17 cellular contexts compared by ENCODE assay signal in genomic region chr5:36170869-36171424, GRCh38. TPM values are rescaled to one million over a fixed set of nuclear protein-coding genes. Genes with fewer than 3 reads are reported as not detected.
A peak's percentile ranks its signal among the peaks of the same experiment; 100 is the strongest.
DNase-seq lines count a peak whose midpoint lies in the region; ATAC-seq, FAIRE-seq and TF ChIP-seq lines count a peak whose summit lies in the region.
"Had no signal": no experiment of that assay in that cellular context is flagged by ENCODE, and none has a peak within 500 bp of the region (broad histone marks: within the 10 kb centered on the region; RNA-seq: fewer than 3 reads in every experiment).

No MANE protein-coding gene starts in this region.

- H3K4me3 ChIP-seq in left ventricle myocardium inferior = no peak overlapping the region
- no peak overlapping the region for H3K4me3 ChIP-seq in K562
- H3K4me3 ChIP-seq in HepG2 (replicated peaks in 1 of 3; ENCODE audit: insufficient read depth in 1 of 3, low read depth in 2 of 3, low read length in 3 of 3) = no peak overlapping the region
- no peak overlapping the region for H3K4me3 ChIP-seq in PC-9
- H3K4me3 ChIP-seq in thyroid gland (replicated peaks in 1 of 3) = no peak overlapping the region
- H3K4me3 ChIP-seq: BLaER1 treated with 17β-estradiol and CSF1 and Interleukin-3, amounts not matched to agents 10 nM and 100 nM; GM12878; GM23338 had no signal

- POLR2A ChIA-PET in K562 (lab: Yijun Ruan, JAX) = no interaction called here
- POLR2A ChIA-PET in HepG2 (lab: Yijun Ruan, JAX) = no interaction called here
- POLR2A ChIA-PET in RWPE1 (lab: Yijun Ruan, JAX; ENCODE audit: low non-redundant PET) = no interaction called here
- POLR2A ChIA-PET in PC-9 (lab: Charles Lee; ENCODE audit: unreplicated experiment) = no interaction called here

- H3K9me1 ChIP-seq in K562 (ENCODE audit: control insufficient read depth, insufficient read depth, low read length) = no peaks in the 10 kb centered on the region

- H4K20me1 ChIP-seq in K562 (replicated peaks; ENCODE audit: control insufficient read depth, insufficient read depth, low read length) = no peaks in the 10 kb centered on the region
- no peaks in the 10 kb centered on the region for H4K20me1 ChIP-seq in HepG2 (ENCODE audit: insufficient read depth, low read length)
- no peaks in the 10 kb centered on the region; the same call in 1 of the 2 replicates for H4K20me1 ChIP-seq in PC-9 (ENCODE audit: insufficient read depth)
- H4K20me1 ChIP-seq: BLaER1 treated with 17β-estradiol and CSF1 and Interleukin-3, amounts not matched to agents 10 nM and 100 nM had no signal

- in situ Hi-C loops in K562 (cut with MboI) = no loop called here
- in situ Hi-C loops in HepG2 (cut with HindIII; ENCODE audit: extremely low pct_ligation_motif_present, low pct_unique_long_range_greater_than_20kb) = no loop called here

- H3K4me2 ChIP-seq in K562 (ENCODE audit: insufficient read depth, low read length) = no peak overlapping the region
- no peak overlapping the region for H3K4me2 ChIP-seq in HepG2 (ENCODE audit: low read depth, low read length)
- no peak overlapping the region for H3K4me2 ChIP-seq in PC-9
- H3K4me2 ChIP-seq: GM23338 had no signal

- H3K4me1 ChIP-seq in left ventricle myocardium inferior (no peaks in the 10 kb centered on the region), K562 (replicated peaks in 1 of 2; ENCODE audit: control insufficient read depth in 2 of 2, insufficient read depth in 2 of 2, low read length in 2 of 2) (no peaks in the 10 kb centered on the region), HepG2 (ENCODE audit: insufficient read depth, low read length) (peaks cover 12% of the 10 kb centered on the region), PC-9 (replicated peaks; ENCODE audit: insufficient read depth) (no peaks in the 10 kb centered on the region), thyroid gland (no peaks in the 10 kb centered on the region)

- FAIRE-seq in K562 (lab: Jason Lieb, UNC) (no peak), HepG2 (lab: Jason Lieb, UNC) (no peak)
- FAIRE-seq: GM12878 had no signal

- intact Hi-C loops in Right ventricle myocardium superior (cut with DNase I) (no loop called here), left ventricle myocardium inferior (cut with micrococcal nuclease) (no loop called here), K562 (cut with micrococcal nuclease) (loop anchor here (10.0 kb wide), 2 partner anchors 206 to 224 kb away; no protein-coding TSS in a partner anchor), HepG2 (cut with micrococcal nuclease; ENCODE audit: unreplicated experiment) (no loop called here), PC-9 (cut with micrococcal nuclease; ENCODE audit: unreplicated experiment) (no loop called here), thyroid gland (cut with DNase I) (no loop called here)

- H3K9me2 ChIP-seq in PC-9 (ENCODE audit: insufficient read depth) = no peaks in the 10 kb centered on the region

- TF ChIP-seq POLR2A in K562 (conservative IDR thresholded peaks at IDR 0.05) (no peak), HepG2 (IDR thresholded peaks at IDR 0.05; ENCODE audit: insufficient read depth in 1 of 2, low read depth in 2 of 2, low read length in 2 of 2) (no peak), thyroid gland (IDR thresholded peaks at IDR 0.05) (no peak)

- TF ChIP-seq CTCF in left ventricle myocardium inferior (IDR thresholded peaks at IDR 0.05; ENCODE audit: borderline replicate concordance) = no peak
- no peak for TF ChIP-seq CTCF in K562 (IDR thresholded peaks at IDR 0.05 in 2 of 3, conservative IDR thresholded peaks at IDR 0.05 in 1 of 3; ENCODE audit: insufficient read depth in 2 of 3, low read depth in 1 of 3, low read length in 3 of 3)
- no peak for TF ChIP-seq CTCF in HepG2 (CRISPR knock-in tag; IDR thresholded peaks at IDR 0.05)
- TF ChIP-seq CTCF in RWPE1 (conservative IDR thresholded peaks at IDR 0.05; ENCODE audit: low read depth) = no peak
- no peak for TF ChIP-seq CTCF in PC-9 (conservative IDR thresholded peaks at IDR 0.05)
- TF ChIP-seq CTCF in thyroid gland (IDR thresholded peaks at IDR 0.05) = no peak

- TF ChIP-seq RAD21 in K562 (CRISPR knock-in tag; conservative IDR thresholded peaks at IDR 0.05 in 1 of 2, IDR thresholded peaks at IDR 0.05 in 1 of 2) (no peak), HepG2 (CRISPR knock-in tag; IDR thresholded peaks at IDR 0.05) (no peak)

- DNase-seq in Right ventricle myocardium superior (no peak), left ventricle myocardium inferior (no peak), K562 (ENCODE audit: extremely low read depth in 1 of 4, low spot score in 3 of 4) (no peak), HepG2 (ENCODE audit: low spot score) (no peak), RWPE1 (ENCODE audit: low spot score) (no peak), PC-9 (no peak), thyroid gland (no peak)
- DNase-seq: 8988T; ACHN; Calu3; CD4-positive, CD25-positive, alpha-beta regulatory T cell; DMS79; H7; KG1 had no signal

- H3K36me3 ChIP-seq in left ventricle myocardium inferior (peaks cover 93% of the 10 kb centered on the region), K562 (ENCODE audit: control insufficient read depth, insufficient read depth, low read length) (peaks cover 97% of the 10 kb centered on the region), HepG2 (replicated peaks in 1 of 2; ENCODE audit: control insufficient read depth in 1 of 2, insufficient read depth in 2 of 2, low read length in 2 of 2) (peaks cover 26 to 86% of the 10 kb centered on the region in 2 experiments), PC-9 (ENCODE audit: low read depth) (peaks cover 68% of the 10 kb centered on the region), thyroid gland (peaks cover 0 to 38% of the 10 kb centered on the region in 2 donors)

- TF ChIP-seq EP300 in K562 (IDR thresholded peaks at IDR 0.05; ENCODE audit: low read length) (no peak), HepG2 (IDR thresholded peaks at IDR 0.05; ENCODE audit: low read depth in 2 of 2, low read length in 2 of 2) (no peak), HepG2 (CRISPR knock-in tag; IDR thresholded peaks at IDR 0.05; ENCODE audit: borderline replicate concordance) (no peak)

- H3K79me2 ChIP-seq in K562 (ENCODE audit: control insufficient read depth, insufficient read depth, low read length) (no peaks in the 10 kb centered on the region), HepG2 (ENCODE audit: insufficient read depth, low read length) (no peaks in the 10 kb centered on the region), PC-9 (ENCODE audit: low read depth) (no peaks in the 10 kb centered on the region)

- WGBS in K562 (ENCODE audit: insufficient coverage, low coverage, missing lambda C conversion rate) = 78% methylated on average over 5 of the region's 5 CpGs
- 97% methylated on average over 5 of the region's 5 CpGs for WGBS in HepG2 (ENCODE audit: low lambda C conversion rate)
- WGBS in thyroid gland, 2 donors = 91 to 93% methylated on average over 5 of the region's 5 CpGs

- no peaks in the 10 kb centered on the region for H3K27me3 ChIP-seq in left ventricle myocardium inferior (ENCODE audit: low read depth)
- H3K27me3 ChIP-seq in K562 (ENCODE audit: control insufficient read depth in 2 of 2, insufficient read depth in 2 of 2, low read length in 2 of 2) = no peaks in the 10 kb centered on the region
- no peaks in the 10 kb centered on the region for H3K27me3 ChIP-seq in HepG2 (ENCODE audit: control insufficient read depth in 1 of 2, insufficient read depth in 2 of 2, low read length in 2 of 2)
- H3K27me3 ChIP-seq in PC-9 (ENCODE audit: insufficient read depth, low read depth) = no peaks in the 10 kb centered on the region
- H3K27me3 ChIP-seq in thyroid gland = no peaks in the 10 kb centered on the region
- H3K27me3 ChIP-seq: BLaER1 treated with 17β-estradiol and CSF1 and Interleukin-3, amounts not matched to agents 10 nM and 100 nM had no signal

- H3K9ac ChIP-seq in K562 (ENCODE audit: insufficient read depth in 1 of 2, low read depth in 2 of 2, low read length in 2 of 2) (no peak overlapping the region), HepG2 (ENCODE audit: insufficient read depth, low read depth, low read length) (no peak overlapping the region)

- no peaks in the 10 kb centered on the region for H3K9me3 ChIP-seq in left ventricle myocardium inferior (replicated peaks)
- H3K9me3 ChIP-seq in K562 (replicated peaks; ENCODE audit: control insufficient read depth, insufficient read depth, low read depth, low read length) = no peaks in the 10 kb centered on the region
- no peaks in the 10 kb centered on the region for H3K9me3 ChIP-seq in HepG2 (ENCODE audit: low read length)
- no peaks in the 10 kb centered on the region for H3K9me3 ChIP-seq in PC-9 (ENCODE audit: insufficient read depth, low read depth)
- H3K9me3 ChIP-seq in thyroid gland = no peaks in the 10 kb centered on the region
- H3K9me3 ChIP-seq: BLaER1 treated with 17β-estradiol and CSF1 and Interleukin-3, amounts not matched to agents 10 nM and 100 nM had no signal

- H3K27ac ChIP-seq in left ventricle myocardium inferior (replicated peaks) (no peak overlapping the region), K562 (ENCODE audit: extremely low read depth, low read depth, low read length) (no peak overlapping the region), HepG2 (ENCODE audit: extremely low read length, insufficient read depth, low read length) (no peak overlapping the region), RWPE1 (no peak overlapping the region), PC-9 (no peak overlapping the region), thyroid gland (no peak overlapping the region)
- H3K27ac ChIP-seq: BLaER1 treated with 17β-estradiol and CSF1 and Interleukin-3, amounts not matched to agents 10 nM and 100 nM had no signal

- ATAC-seq in Right ventricle myocardium superior (ENCODE audit: poor library complexity) (peak; percentile 39), K562 (no peak), HepG2 (no peak)
- ATAC-seq: GM12878, GM23338 had no signal

- no peaks in the 10 kb centered on the region for H3F3A ChIP-seq in PC-9 (ENCODE audit: insufficient read depth, low read depth)

- no peak overlapping the region for H2AFZ ChIP-seq in K562 (ENCODE audit: low read depth, low read length)
- H2AFZ ChIP-seq in HepG2 (ENCODE audit: low read length) = no peak overlapping the region
- no peak overlapping the region for H2AFZ ChIP-seq in PC-9
- H2AFZ ChIP-seq: GM23338 had no signal

- BruUV-seq in K562 (replicated peaks; lab: Mats Ljungman, UMichigan) (no TSS peak), HepG2 (replicated peaks; lab: Mats Ljungman, UMichigan) (no TSS peak), PC-9 (replicated peaks; lab: Mats Ljungman, UMichigan) (no TSS peak)

- CTCF ChIA-PET in K562 (lab: Yijun Ruan, JAX; ENCODE audit: low intra/inter-chr PET ratio) (no interaction called here), HepG2 (lab: Yijun Ruan, JAX; ENCODE audit: low intra/inter-chr PET ratio, low total read pairs) (no interaction called here), RWPE1 (lab: Yijun Ruan, JAX) (interaction anchor here (0.7 kb wide), 1 partner anchor 373 kb away, joined by 3 read pairs; no protein-coding TSS in a partner anchor), PC-9 (lab: Charles Lee) (no interaction called here)

RNA-seq across cellular contexts. Expression of gene SKP2, which starts 19.0 kb away (rescaled TPM):
- total RNA-seq in Right ventricle myocardium superior = 4.7 TPM
- 4.6 TPM for total RNA-seq in left ventricle myocardium inferior
- total RNA-seq in K562 (2011; cell fraction: chromatin; rRNA removed; ENCODE audit: low replicate concordance) = 28.4 and 31.8 TPM in 2 replicates
- total RNA-seq in K562 (2011; cell fraction: nucleolus; rRNA removed) = 24.7 and 27.8 TPM in 2 replicates
- 25.7 and 27.4 TPM in 2 replicates for total RNA-seq in K562 (2011; cell fraction: nucleoplasm; rRNA removed)
- total RNA-seq in K562 (2014; rRNA removed) = 48.4 and 65.3 TPM in 2 replicates
- 77.3 and 80.8 TPM in 2 replicates for total RNA-seq in K562 (2014; rRNA removed; fragmentation: Illumina TruSeq; extraction: Trizol)
- 91.4 and 97.5 TPM in 2 replicates for total RNA-seq in K562 (2015; rRNA removed; fragmentation: Illumina TruSeq; extraction: Trizol)
- 88.6 and 103 TPM in 2 replicates for total RNA-seq in K562 (2021)
- 81.4 and 84.4 TPM in 2 replicates for polyA plus RNA-seq in K562 (2011; rRNA removed)
- 56.2 and 87.8 TPM in 2 replicates for polyA plus RNA-seq in K562 (2011; cell fraction: cytosol; rRNA removed)
- polyA plus RNA-seq in K562 (2011; cell fraction: nucleus; rRNA removed) = 56.6 and 58.2 TPM in 2 replicates
- polyA plus RNA-seq in K562 (2012) = 36.2 and 50.9 TPM in 2 replicates
- polyA plus RNA-seq in K562 (2014; fragmentation: Illumina TruSeq; extraction: Trizol) = 62.3 and 85.4 TPM in 2 replicates
- 10 to 100 TPM; 30.0 to 48.3 TPM for polyA plus RNA-seq in K562 (2014; fragmentation: Nextera tagmentation; extraction: Ambion mirVana)
- 54.1 and 60.6 TPM in 2 replicates for polyA plus RNA-seq in K562 (2014; rRNA removed)
- polyA minus RNA-seq in K562 (2011; rRNA and poly(A)+ RNA removed) = 97.0 and 97.2 TPM in 2 replicates
- 64.3 and 65.9 TPM in 2 replicates for polyA minus RNA-seq in K562 (2011; cell fraction: cytosol; rRNA and poly(A)+ RNA removed)
- 31.9 and 65.2 TPM in 2 replicates for polyA minus RNA-seq in K562 (2011; cell fraction: nucleus; rRNA and poly(A)+ RNA removed)
- 84.1 and 121 TPM in 2 replicates for total RNA-seq in HepG2 (2016; rRNA removed; fragmentation: Illumina TruSeq; extraction: Trizol)
- total RNA-seq in HepG2 (2016; cell fraction: cytosol; rRNA removed; fragmentation: Illumina TruSeq; extraction: Trizol; ENCODE audit: low read depth) = 34.3 and 35.7 TPM in 2 replicates
- total RNA-seq in HepG2 (2016; cell fraction: insoluble cytoplasmic fraction; rRNA removed; fragmentation: Illumina TruSeq; extraction: Trizol) = 83.8 and 119 TPM in 2 replicates
- total RNA-seq in HepG2 (2016; cell fraction: membrane; rRNA removed; fragmentation: Illumina TruSeq; extraction: Trizol) = 103 and 105 TPM in 2 replicates
- 51.9 and 54.0 TPM in 2 replicates for total RNA-seq in HepG2 (2016; cell fraction: nucleus; rRNA removed; fragmentation: Illumina TruSeq; extraction: Trizol)
- polyA plus RNA-seq in HepG2 (2011; rRNA removed) = 24.7 and 29.6 TPM in 2 replicates
- polyA plus RNA-seq in HepG2 (2011; cell fraction: cytosol; rRNA removed) = 20.2 and 23.0 TPM in 2 replicates
- 19.4 and 21.5 TPM in 2 replicates for polyA plus RNA-seq in HepG2 (2011; cell fraction: nucleus; rRNA removed)
- 16.6 and 29.1 TPM in 2 replicates for polyA plus RNA-seq in HepG2 (2012)
- 24.9 and 29.5 TPM in 2 replicates for polyA plus RNA-seq in HepG2 (2016; cell fraction: cytosol; fragmentation: Illumina TruSeq; extraction: Trizol; ENCODE audit: low read depth)
- 84.4 and 87.1 TPM in 2 replicates for polyA plus RNA-seq in HepG2 (2016; cell fraction: insoluble cytoplasmic fraction; fragmentation: Illumina TruSeq; extraction: Trizol; ENCODE audit: low read depth)
- polyA plus RNA-seq in HepG2 (2016; cell fraction: membrane; fragmentation: Illumina TruSeq; extraction: Trizol; ENCODE audit: low read depth) = 49.9 and 54.3 TPM in 2 replicates
- 55.5 and 56.1 TPM in 2 replicates for polyA plus RNA-seq in HepG2 (2016; cell fraction: nucleus; fragmentation: Illumina TruSeq; extraction: Trizol; ENCODE audit: insufficient read depth, low read depth)
- 46.3 and 180 TPM in 2 replicates for polyA minus RNA-seq in HepG2 (2011; rRNA and poly(A)+ RNA removed; ENCODE audit: low replicate concordance)
- 23.5 and 24.9 TPM in 2 replicates for polyA minus RNA-seq in HepG2 (2011; cell fraction: cytosol; rRNA and poly(A)+ RNA removed)
- polyA minus RNA-seq in HepG2 (2011; cell fraction: nucleus; rRNA and poly(A)+ RNA removed) = 30.7 and 31.5 TPM in 2 replicates
- 121 and 153 TPM in 2 replicates for total RNA-seq in PC-9 (2021)
- 10 to 100 TPM in 1 of 4 donors, 1 to 10 TPM in 3; 4.8 to 10.3 (median 8.8) TPM for total RNA-seq in thyroid gland

RNA-seq across cellular contexts. Expression of gene LMBRD2, which starts 19.3 kb away (rescaled TPM):
- total RNA-seq in Right ventricle myocardium superior = 9.5 TPM
- 12.1 TPM for total RNA-seq in left ventricle myocardium inferior
- total RNA-seq in K562 (2011; cell fraction: chromatin; rRNA removed; ENCODE audit: low replicate concordance) = 10.5 and 36.3 TPM in 2 replicates
- total RNA-seq in K562 (2011; cell fraction: nucleolus; rRNA removed) = 7.8 and 10.5 TPM in 2 replicates
- total RNA-seq in K562 (2011; cell fraction: nucleoplasm; rRNA removed) = 14.8 and 27.5 TPM in 2 replicates
- 10.9 and 24.2 TPM in 2 replicates for total RNA-seq in K562 (2014; rRNA removed)
- total RNA-seq in K562 (2014; rRNA removed; fragmentation: Illumina TruSeq; extraction: Trizol) = 13.4 and 18.0 TPM in 2 replicates
- total RNA-seq in K562 (2015; rRNA removed; fragmentation: Illumina TruSeq; extraction: Trizol) = 10.5 and 11.8 TPM in 2 replicates
- 9.7 and 10.1 TPM in 2 replicates for total RNA-seq in K562 (2021)
- polyA plus RNA-seq in K562 (2011; rRNA removed) = 11.7 and 13.3 TPM in 2 replicates
- 1.9 and 4.1 TPM in 2 replicates for polyA plus RNA-seq in K562 (2011; cell fraction: cytosol; rRNA removed)
- 12.0 and 17.9 TPM in 2 replicates for polyA plus RNA-seq in K562 (2011; cell fraction: nucleus; rRNA removed)
- polyA plus RNA-seq in K562 (2012) = 6.1 and 9.3 TPM in 2 replicates
- polyA plus RNA-seq in K562 (2014; fragmentation: Illumina TruSeq; extraction: Trizol) = 6.6 and 10.3 TPM in 2 replicates
- 1 to 10 TPM; 2.1 to 3.3 TPM for polyA plus RNA-seq in K562 (2014; fragmentation: Nextera tagmentation; extraction: Ambion mirVana)
- polyA plus RNA-seq in K562 (2014; rRNA removed) = 7.5 and 10.6 TPM in 2 replicates
- 26.5 and 26.7 TPM in 2 replicates for polyA minus RNA-seq in K562 (2011; rRNA and poly(A)+ RNA removed)
- polyA minus RNA-seq in K562 (2011; cell fraction: cytosol; rRNA and poly(A)+ RNA removed) = 9.6 and 16.6 TPM in 2 replicates
- 14.5 and 26.4 TPM in 2 replicates for polyA minus RNA-seq in K562 (2011; cell fraction: nucleus; rRNA and poly(A)+ RNA removed)
- total RNA-seq in HepG2 (2016; rRNA removed; fragmentation: Illumina TruSeq; extraction: Trizol) = 1.8 and 4.7 TPM in 2 replicates
- 0.51 and 0.88 TPM in 2 replicates for total RNA-seq in HepG2 (2016; cell fraction: cytosol; rRNA removed; fragmentation: Illumina TruSeq; extraction: Trizol; ENCODE audit: low read depth)
- total RNA-seq in HepG2 (2016; cell fraction: insoluble cytoplasmic fraction; rRNA removed; fragmentation: Illumina TruSeq; extraction: Trizol) = 1.9 and 2.6 TPM in 2 replicates
- total RNA-seq in HepG2 (2016; cell fraction: membrane; rRNA removed; fragmentation: Illumina TruSeq; extraction: Trizol) = 0.83 and 1.1 TPM in 2 replicates
- total RNA-seq in HepG2 (2016; cell fraction: nucleus; rRNA removed; fragmentation: Illumina TruSeq; extraction: Trizol) = 6.0 and 7.7 TPM in 2 replicates
- 2.0 TPM in 2 replicates for polyA plus RNA-seq in HepG2 (2011; rRNA removed)
- polyA plus RNA-seq in HepG2 (2011; cell fraction: cytosol; rRNA removed) = 0.43 and 0.82 TPM in 2 replicates
- polyA plus RNA-seq in HepG2 (2011; cell fraction: nucleus; rRNA removed) = 2.0 and 2.2 TPM in 2 replicates
- 2.1 and 2.8 TPM in 2 replicates for polyA plus RNA-seq in HepG2 (2012)
- polyA plus RNA-seq in HepG2 (2016; cell fraction: cytosol; fragmentation: Illumina TruSeq; extraction: Trizol; ENCODE audit: low read depth) = 0.12 and 0.41 TPM in 2 replicates
- 1.1 and 1.2 TPM in 2 replicates for polyA plus RNA-seq in HepG2 (2016; cell fraction: insoluble cytoplasmic fraction; fragmentation: Illumina TruSeq; extraction: Trizol; ENCODE audit: low read depth)
- 0.27 and 0.40 TPM in 2 replicates for polyA plus RNA-seq in HepG2 (2016; cell fraction: membrane; fragmentation: Illumina TruSeq; extraction: Trizol; ENCODE audit: low read depth)
- polyA plus RNA-seq in HepG2 (2016; cell fraction: nucleus; fragmentation: Illumina TruSeq; extraction: Trizol; ENCODE audit: insufficient read depth, low read depth) = 4.2 and 5.2 TPM in 2 replicates
- 3.3 and 13.6 TPM in 2 replicates for polyA minus RNA-seq in HepG2 (2011; rRNA and poly(A)+ RNA removed; ENCODE audit: low replicate concordance)
- polyA minus RNA-seq in HepG2 (2011; cell fraction: cytosol; rRNA and poly(A)+ RNA removed) = 2.8 and 4.0 TPM in 2 replicates
- 6.8 and 9.4 TPM in 2 replicates for polyA minus RNA-seq in HepG2 (2011; cell fraction: nucleus; rRNA and poly(A)+ RNA removed)
- 8.5 and 18.0 TPM in 2 replicates for total RNA-seq in PC-9 (2021)
- total RNA-seq in thyroid gland = 10 to 100 TPM; 18.1 to 23.5 (median 19.4) TPM
